ENCODE assay signal across 1 cellular context in the genomic region with DNA sequence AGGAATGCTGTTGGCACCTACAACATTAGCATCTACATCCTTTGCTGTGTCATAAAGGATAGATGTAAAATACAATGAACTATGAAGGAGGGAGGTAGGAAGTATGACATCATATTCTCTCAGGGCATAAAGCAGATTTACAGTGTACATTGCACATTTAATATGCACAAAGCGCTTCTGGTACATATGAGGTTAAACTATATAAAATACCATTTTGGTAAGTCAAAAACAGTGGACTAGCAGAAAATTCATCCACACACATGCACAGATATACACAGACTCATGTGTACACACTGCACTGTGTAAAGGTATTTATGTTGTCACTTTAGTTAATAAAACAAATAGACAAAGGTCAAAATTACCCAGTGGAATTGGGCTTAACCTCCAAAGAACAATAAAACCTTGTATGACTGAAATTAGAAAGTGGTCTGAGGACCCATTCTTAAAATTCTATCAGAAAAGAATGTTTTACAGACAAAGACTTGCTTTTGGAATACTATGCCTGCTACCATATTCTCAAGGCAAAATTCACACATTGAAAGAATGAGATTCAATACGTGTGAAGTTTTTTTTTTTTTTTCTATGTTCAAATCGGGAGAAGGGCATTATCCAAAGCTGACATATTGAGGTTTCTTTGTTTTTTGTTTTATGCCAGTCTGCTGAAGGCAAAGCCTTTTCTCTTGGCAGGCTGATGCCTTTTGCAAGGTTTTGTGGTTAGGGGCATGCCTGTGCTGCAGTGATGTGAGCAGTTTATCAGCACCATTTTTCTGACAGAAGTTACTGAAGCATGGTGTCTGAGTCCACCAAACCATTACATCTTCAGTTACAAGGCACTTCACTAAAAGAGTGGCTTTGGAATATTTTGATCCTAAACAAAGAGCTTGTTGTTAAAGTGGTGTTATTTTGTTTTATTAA.
TF ChIP-seq lines count a peak whose summit lies in the region.

No MANE protein-coding gene starts in this region.

TF ChIP-seq in HepG2, 621 proteins besides CTCF, POLR2A, EP300 and RAD21 (continued from another document and continues in another):
- TF ChIP-seq, protein P1, sequence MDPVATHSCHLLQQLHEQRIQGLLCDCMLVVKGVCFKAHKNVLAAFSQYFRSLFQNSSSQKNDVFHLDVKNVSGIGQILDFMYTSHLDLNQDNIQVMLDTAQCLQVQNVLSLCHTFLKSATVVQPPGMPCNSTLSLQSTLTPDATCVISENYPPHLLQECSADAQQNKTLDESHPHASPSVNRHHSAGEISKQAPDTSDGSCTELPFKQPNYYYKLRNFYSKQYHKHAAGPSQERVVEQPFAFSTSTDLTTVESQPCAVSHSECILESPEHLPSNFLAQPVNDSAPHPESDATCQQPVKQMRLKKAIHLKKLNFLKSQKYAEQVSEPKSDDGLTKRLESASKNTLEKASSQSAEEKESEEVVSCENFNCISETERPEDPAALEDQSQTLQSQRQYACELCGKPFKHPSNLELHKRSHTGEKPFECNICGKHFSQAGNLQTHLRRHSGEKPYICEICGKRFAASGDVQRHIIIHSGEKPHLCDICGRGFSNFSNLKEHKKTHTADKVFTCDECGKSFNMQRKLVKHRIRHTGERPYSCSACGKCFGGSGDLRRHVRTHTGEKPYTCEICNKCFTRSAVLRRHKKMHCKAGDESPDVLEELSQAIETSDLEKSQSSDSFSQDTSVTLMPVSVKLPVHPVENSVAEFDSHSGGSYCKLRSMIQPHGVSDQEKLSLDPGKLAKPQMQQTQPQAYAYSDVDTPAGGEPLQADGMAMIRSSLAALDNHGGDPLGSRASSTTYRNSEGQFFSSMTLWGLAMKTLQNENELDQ (CRISPR knock-in tag; IDR thresholded peaks at IDR 0.05; ENCODE audit: borderline replicate concordance), result no peak
- peak; percentile 89 for TF ChIP-seq NR2F2 (IDR thresholded peaks at IDR 0.05; ENCODE audit: borderline replicate concordance, low read depth)
- TF ChIP-seq ZFP36L1 (CRISPR knock-in tag; IDR thresholded peaks at IDR 0.05), result 0 out of 2 replicates have a peak, but pooled peaks have one; percentile 14
- peak; percentile 75 for TF ChIP-seq ASH2L (IDR thresholded peaks at IDR 0.05; ENCODE audit: insufficient read length, low read depth, low read length)
- 0 out of 2 replicates have a peak, but pooled peaks have one; percentile 52 for TF ChIP-seq ZNF564 (CRISPR knock-in tag; IDR thresholded peaks at IDR 0.05)
- TF ChIP-seq NCOA2 (CRISPR knock-in tag; IDR thresholded peaks at IDR 0.05), result peak; percentile 89
- TF ChIP-seq MED1 (CRISPR knock-in tag; IDR thresholded peaks at IDR 0.05), result peak; percentile 63
- no peak for TF ChIP-seq MAFG (CRISPR knock-in tag; IDR thresholded peaks at IDR 0.05)
- TF ChIP-seq SUZ12 (IDR thresholded peaks at IDR 0.05; ENCODE audit: low read depth, low read length), result no peak
- TF ChIP-seq NFIC (IDR thresholded peaks at IDR 0.05; ENCODE audit: low read length), result peak; percentile 93
- TF ChIP-seq, protein P2, sequence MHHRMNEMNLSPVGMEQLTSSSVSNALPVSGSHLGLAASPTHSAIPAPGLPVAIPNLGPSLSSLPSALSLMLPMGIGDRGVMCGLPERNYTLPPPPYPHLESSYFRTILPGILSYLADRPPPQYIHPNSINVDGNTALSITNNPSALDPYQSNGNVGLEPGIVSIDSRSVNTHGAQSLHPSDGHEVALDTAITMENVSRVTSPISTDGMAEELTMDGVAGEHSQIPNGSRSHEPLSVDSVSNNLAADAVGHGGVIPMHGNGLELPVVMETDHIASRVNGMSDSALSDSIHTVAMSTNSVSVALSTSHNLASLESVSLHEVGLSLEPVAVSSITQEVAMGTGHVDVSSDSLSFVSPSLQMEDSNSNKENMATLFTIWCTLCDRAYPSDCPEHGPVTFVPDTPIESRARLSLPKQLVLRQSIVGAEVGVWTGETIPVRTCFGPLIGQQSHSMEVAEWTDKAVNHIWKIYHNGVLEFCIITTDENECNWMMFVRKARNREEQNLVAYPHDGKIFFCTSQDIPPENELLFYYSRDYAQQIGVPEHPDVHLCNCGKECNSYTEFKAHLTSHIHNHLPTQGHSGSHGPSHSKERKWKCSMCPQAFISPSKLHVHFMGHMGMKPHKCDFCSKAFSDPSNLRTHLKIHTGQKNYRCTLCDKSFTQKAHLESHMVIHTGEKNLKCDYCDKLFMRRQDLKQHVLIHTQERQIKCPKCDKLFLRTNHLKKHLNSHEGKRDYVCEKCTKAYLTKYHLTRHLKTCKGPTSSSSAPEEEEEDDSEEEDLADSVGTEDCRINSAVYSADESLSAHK (CRISPR knock-in tag; IDR thresholded peaks at IDR 0.05; ENCODE audit: borderline replicate concordance), result no peak
- 0 out of 2 replicates have a peak, but pooled peaks have one; percentile 17 for TF ChIP-seq MAFF (IDR thresholded peaks at IDR 0.05; ENCODE audit: low read depth, low read length)
- 0 out of 2 replicates have a peak, but pooled peaks have one; percentile 33 for TF ChIP-seq GFI1 (CRISPR knock-in tag; IDR thresholded peaks at IDR 0.05; ENCODE audit: borderline replicate concordance)
- no peak; the same call in 1 of the 2 replicates for TF ChIP-seq HOXA7 (CRISPR knock-in tag; IDR thresholded peaks at IDR 0.05)
- TF ChIP-seq, protein P3, sequence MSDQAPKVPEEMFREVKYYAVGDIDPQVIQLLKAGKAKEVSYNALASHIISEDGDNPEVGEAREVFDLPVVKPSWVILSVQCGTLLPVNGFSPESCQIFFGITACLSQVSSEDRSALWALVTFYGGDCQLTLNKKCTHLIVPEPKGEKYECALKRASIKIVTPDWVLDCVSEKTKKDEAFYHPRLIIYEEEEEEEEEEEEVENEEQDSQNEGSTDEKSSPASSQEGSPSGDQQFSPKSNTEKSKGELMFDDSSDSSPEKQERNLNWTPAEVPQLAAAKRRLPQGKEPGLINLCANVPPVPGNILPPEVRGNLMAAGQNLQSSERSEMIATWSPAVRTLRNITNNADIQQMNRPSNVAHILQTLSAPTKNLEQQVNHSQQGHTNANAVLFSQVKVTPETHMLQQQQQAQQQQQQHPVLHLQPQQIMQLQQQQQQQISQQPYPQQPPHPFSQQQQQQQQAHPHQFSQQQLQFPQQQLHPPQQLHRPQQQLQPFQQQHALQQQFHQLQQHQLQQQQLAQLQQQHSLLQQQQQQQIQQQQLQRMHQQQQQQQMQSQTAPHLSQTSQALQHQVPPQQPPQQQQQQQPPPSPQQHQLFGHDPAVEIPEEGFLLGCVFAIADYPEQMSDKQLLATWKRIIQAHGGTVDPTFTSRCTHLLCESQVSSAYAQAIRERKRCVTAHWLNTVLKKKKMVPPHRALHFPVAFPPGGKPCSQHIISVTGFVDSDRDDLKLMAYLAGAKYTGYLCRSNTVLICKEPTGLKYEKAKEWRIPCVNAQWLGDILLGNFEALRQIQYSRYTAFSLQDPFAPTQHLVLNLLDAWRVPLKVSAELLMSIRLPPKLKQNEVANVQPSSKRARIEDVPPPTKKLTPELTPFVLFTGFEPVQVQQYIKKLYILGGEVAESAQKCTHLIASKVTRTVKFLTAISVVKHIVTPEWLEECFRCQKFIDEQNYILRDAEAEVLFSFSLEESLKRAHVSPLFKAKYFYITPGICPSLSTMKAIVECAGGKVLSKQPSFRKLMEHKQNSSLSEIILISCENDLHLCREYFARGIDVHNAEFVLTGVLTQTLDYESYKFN (CRISPR knock-in tag; conservative IDR thresholded peaks at IDR 0.05), result peak; percentile 88
- TF ChIP-seq, protein P4, sequence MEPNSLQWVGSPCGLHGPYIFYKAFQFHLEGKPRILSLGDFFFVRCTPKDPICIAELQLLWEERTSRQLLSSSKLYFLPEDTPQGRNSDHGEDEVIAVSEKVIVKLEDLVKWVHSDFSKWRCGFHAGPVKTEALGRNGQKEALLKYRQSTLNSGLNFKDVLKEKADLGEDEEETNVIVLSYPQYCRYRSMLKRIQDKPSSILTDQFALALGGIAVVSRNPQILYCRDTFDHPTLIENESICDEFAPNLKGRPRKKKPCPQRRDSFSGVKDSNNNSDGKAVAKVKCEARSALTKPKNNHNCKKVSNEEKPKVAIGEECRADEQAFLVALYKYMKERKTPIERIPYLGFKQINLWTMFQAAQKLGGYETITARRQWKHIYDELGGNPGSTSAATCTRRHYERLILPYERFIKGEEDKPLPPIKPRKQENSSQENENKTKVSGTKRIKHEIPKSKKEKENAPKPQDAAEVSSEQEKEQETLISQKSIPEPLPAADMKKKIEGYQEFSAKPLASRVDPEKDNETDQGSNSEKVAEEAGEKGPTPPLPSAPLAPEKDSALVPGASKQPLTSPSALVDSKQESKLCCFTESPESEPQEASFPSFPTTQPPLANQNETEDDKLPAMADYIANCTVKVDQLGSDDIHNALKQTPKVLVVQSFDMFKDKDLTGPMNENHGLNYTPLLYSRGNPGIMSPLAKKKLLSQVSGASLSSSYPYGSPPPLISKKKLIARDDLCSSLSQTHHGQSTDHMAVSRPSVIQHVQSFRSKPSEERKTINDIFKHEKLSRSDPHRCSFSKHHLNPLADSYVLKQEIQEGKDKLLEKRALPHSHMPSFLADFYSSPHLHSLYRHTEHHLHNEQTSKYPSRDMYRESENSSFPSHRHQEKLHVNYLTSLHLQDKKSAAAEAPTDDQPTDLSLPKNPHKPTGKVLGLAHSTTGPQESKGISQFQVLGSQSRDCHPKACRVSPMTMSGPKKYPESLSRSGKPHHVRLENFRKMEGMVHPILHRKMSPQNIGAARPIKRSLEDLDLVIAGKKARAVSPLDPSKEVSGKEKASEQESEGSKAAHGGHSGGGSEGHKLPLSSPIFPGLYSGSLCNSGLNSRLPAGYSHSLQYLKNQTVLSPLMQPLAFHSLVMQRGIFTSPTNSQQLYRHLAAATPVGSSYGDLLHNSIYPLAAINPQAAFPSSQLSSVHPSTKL (CRISPR knock-in tag; IDR thresholded peaks at IDR 0.05), result peak; percentile 97
- TF ChIP-seq RBM39 (IDR thresholded peaks at IDR 0.05; ENCODE audit: low read depth, low read length, poor library complexity, severe bottlenecking), result no peak
- TF ChIP-seq, protein P5, sequence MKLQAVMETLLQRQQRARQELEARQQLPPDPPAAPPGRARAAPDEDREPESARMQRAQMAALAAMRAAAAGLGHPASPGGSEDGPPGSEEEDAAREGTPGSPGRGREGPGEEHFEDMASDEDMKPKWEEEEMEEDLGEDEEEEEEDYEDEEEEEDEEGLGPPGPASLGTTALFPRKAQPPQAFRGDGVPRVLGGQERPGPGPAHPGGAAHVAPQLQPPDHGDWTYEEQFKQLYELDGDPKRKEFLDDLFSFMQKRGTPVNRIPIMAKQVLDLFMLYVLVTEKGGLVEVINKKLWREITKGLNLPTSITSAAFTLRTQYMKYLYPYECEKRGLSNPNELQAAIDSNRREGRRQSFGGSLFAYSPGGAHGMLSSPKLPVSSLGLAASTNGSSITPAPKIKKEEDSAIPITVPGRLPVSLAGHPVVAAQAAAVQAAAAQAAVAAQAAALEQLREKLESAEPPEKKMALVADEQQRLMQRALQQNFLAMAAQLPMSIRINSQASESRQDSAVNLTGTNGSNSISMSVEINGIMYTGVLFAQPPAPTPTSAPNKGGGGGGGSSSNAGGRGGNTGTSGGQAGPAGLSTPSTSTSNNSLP (IDR thresholded peaks at IDR 0.05; ENCODE audit: low read depth, low read length), result peak; percentile 96
- peak; percentile 66 for TF ChIP-seq HHEX (CRISPR knock-in tag; IDR thresholded peaks at IDR 0.05)
- peak; percentile 89 for TF ChIP-seq DPF2 (CRISPR knock-in tag; IDR thresholded peaks at IDR 0.05; ENCODE audit: borderline replicate concordance, low read depth)
- peak; percentile 46; the same call in 1 of the 2 replicates for TF ChIP-seq ZNF747 (CRISPR knock-in tag; IDR thresholded peaks at IDR 0.05; ENCODE audit: borderline replicate concordance)
- TF ChIP-seq, protein P6, sequence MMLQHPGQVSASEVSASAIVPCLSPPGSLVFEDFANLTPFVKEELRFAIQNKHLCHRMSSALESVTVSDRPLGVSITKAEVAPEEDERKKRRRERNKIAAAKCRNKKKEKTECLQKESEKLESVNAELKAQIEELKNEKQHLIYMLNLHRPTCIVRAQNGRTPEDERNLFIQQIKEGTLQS (CRISPR knock-in tag; IDR thresholded peaks at IDR 0.05), result no peak
- 0 out of 2 replicates have a peak, but pooled peaks have one; percentile 45 for TF ChIP-seq ZSCAN31 (CRISPR knock-in tag; IDR thresholded peaks at IDR 0.05; ENCODE audit: low read depth)
- peak; percentile 87 for TF ChIP-seq ZNF652 (CRISPR knock-in tag; IDR thresholded peaks at IDR 0.05; ENCODE audit: borderline replicate concordance, low read depth)
- TF ChIP-seq, protein P7, sequence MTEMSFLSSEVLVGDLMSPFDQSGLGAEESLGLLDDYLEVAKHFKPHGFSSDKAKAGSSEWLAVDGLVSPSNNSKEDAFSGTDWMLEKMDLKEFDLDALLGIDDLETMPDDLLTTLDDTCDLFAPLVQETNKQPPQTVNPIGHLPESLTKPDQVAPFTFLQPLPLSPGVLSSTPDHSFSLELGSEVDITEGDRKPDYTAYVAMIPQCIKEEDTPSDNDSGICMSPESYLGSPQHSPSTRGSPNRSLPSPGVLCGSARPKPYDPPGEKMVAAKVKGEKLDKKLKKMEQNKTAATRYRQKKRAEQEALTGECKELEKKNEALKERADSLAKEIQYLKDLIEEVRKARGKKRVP (CRISPR knock-in tag; IDR thresholded peaks at IDR 0.05), result peak in 1 of 2 experiments; percentile 13; a peak in 1 of 4 replicates
- TF ChIP-seq ZNF615 (CRISPR knock-in tag; IDR thresholded peaks at IDR 0.05; ENCODE audit: borderline replicate concordance), result no peak
- peak; percentile 76 for TF ChIP-seq CREB1 (IDR thresholded peaks at IDR 0.05)
- peak; percentile 71 for TF ChIP-seq CREB1 (CRISPR knock-in tag; IDR thresholded peaks at IDR 0.05)
- peak; percentile 89 for TF ChIP-seq RARA (CRISPR knock-in tag; IDR thresholded peaks at IDR 0.05)
- peak; percentile 87; the same call in 1 of the 2 replicates for TF ChIP-seq EHMT2 (IDR thresholded peaks at IDR 0.05; ENCODE audit: borderline replicate concordance, low read depth, low read length)
- TF ChIP-seq ZNF382 (CRISPR knock-in tag; IDR thresholded peaks at IDR 0.05; ENCODE audit: borderline replicate concordance), result no peak
- TF ChIP-seq MEIS2 (CRISPR knock-in tag; IDR thresholded peaks at IDR 0.05), result no peak
- TF ChIP-seq CEBPG (CRISPR knock-in tag; IDR thresholded peaks at IDR 0.05), result peak; percentile 2; the same call in 1 of the 2 replicates
- TF ChIP-seq, protein P8, sequence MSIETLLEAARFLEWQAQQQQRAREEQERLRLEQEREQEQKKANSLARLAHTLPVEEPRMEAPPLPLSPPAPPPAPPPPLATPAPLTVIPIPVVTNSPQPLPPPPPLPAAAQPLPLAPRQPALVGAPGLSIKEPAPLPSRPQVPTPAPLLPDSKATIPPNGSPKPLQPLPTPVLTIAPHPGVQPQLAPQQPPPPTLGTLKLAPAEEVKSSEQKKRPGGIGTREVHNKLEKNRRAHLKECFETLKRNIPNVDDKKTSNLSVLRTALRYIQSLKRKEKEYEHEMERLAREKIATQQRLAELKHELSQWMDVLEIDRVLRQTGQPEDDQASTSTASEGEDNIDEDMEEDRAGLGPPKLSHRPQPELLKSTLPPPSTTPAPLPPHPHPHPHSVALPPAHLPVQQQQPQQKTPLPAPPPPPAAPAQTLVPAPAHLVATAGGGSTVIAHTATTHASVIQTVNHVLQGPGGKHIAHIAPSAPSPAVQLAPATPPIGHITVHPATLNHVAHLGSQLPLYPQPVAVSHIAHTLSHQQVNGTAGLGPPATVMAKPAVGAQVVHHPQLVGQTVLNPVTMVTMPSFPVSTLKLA (IDR thresholded peaks at IDR 0.05), result peak; percentile 50
- 0 out of 2 replicates have a peak, but pooled peaks have one; percentile 19 for TF ChIP-seq JUND (CRISPR knock-in tag; IDR thresholded peaks at IDR 0.05)
- no peak for TF ChIP-seq JARID2 (CRISPR knock-in tag; IDR thresholded peaks at IDR 0.05; ENCODE audit: insufficient replicate concordance)
- peak; percentile 94; the same call in 1 of the 2 replicates for TF ChIP-seq NCOR1 (IDR thresholded peaks at IDR 0.05; ENCODE audit: borderline replicate concordance, low read length)
- peak; percentile 87 for TF ChIP-seq HNF4A (CRISPR knock-in tag; IDR thresholded peaks at IDR 0.05)
- TF ChIP-seq SKI (IDR thresholded peaks at IDR 0.05; ENCODE audit: partially characterized antibody), result peak; percentile 87
- TF ChIP-seq ZNF136 (CRISPR knock-in tag; IDR thresholded peaks at IDR 0.05; ENCODE audit: low read depth), result 0 out of 2 replicates have a peak, but pooled peaks have one; percentile 51
- peak; percentile 75; the same call in 1 of the 2 replicates for TF ChIP-seq SMARCC2 (IDR thresholded peaks at IDR 0.05)
